Comparison of ENCODE assay signal across 23 cellular contexts in genomic region chr3:56423537-56424209, GRCh38. TPM values are rescaled to one million over a fixed set of nuclear protein-coding genes. Genes with fewer than 3 reads are reported as not detected.
"Had no signal": no experiment of that assay in that cellular context is flagged by ENCODE, and none has a peak within 500 bp of the region (broad histone marks: within the 10 kb centered on the region; RNA-seq: fewer than 3 reads in every experiment).

No MANE protein-coding gene starts in this region.

- H3K27me3 ChIP-seq: adrenal gland, colonic mucosa, neural progenitor cell, tibial nerve had no signal

- H3K9ac ChIP-seq: neural progenitor cell had no signal

- H3K4me3 ChIP-seq: adrenal gland, colonic mucosa, mucosa of descending colon, neural progenitor cell, psoas muscle, tibial nerve had no signal

- ATAC-seq: mucosa of descending colon, psoas muscle, right cardiac atrium had no signal

- H3K4me1 ChIP-seq: adrenal gland, colonic mucosa, psoas muscle had no signal

- H3K9me3 ChIP-seq: adrenal gland, colonic mucosa, mucosa of descending colon, psoas muscle, tibial nerve had no signal

- H2AFZ ChIP-seq: neural progenitor cell had no signal

- H3K27ac ChIP-seq: adrenal gland, colonic mucosa, epithelial cell of prostate, neural progenitor cell, psoas muscle, tibial nerve, VCaP had no signal

- DNase-seq: activated CD4-positive, alpha-beta T cell treated with anti-CD3 and anti-CD28 coated beads for 1 hour; activated CD8-positive, alpha-beta memory T cell treated with anti-CD3 and anti-CD28 coated beads for 24 hours; activated CD8-positive, alpha-beta memory T cell treated with anti-CD3 and anti-CD28 coated beads, Interleukin-2, amount 50 U/mL, for 48 hours; activated effector memory CD4-positive, alpha-beta T cell treated with Interleukin-2 at 50 U/mL for 16 hours; activated T-cell treated with anti-CD3 and anti-CD28 coated beads, Interleukin-2, amount 50 U/mL, for 48 hours; adrenal gland; caudate nucleus; colonic mucosa; endodermal cell; foreskin melanocyte; head of caudate nucleus; kidney glomerular epithelial cell; naive B cell; psoas muscle; right cardiac atrium; stimulated activated CD4-positive, alpha-beta T cell treated with anti-CD3 and anti-CD28 coated beads, Interleukin-2, amount 100 ng/mL, for 24 hours; T-helper 2 cell had no signal

- H3K4me2 ChIP-seq: neural progenitor cell had no signal

- H3K36me3 ChIP-seq: adrenal gland, colonic mucosa, neural progenitor cell, tibial nerve had no signal

RNA-seq across cellular contexts. Expression of gene ERC2, which starts 44.6 kb away (rescaled TPM):
- polyA plus RNA-seq: liver had no signal
